Comparison of ENCODE assay signal across 9 cellular contexts in genomic region chr3:190017575-190018288, GRCh38.
DNase-seq lines count a peak whose midpoint lies in the region; ATAC-seq and TF ChIP-seq lines count a peak whose summit lies in the region.
"Had no signal": no experiment of that assay in that cellular context is flagged by ENCODE, and none has a peak within 500 bp of the region (broad histone marks: within the 10 kb centered on the region; RNA-seq: fewer than 3 reads in every experiment).

No MANE protein-coding gene starts in this region.

- no peaks in the 10 kb centered on the region for H3K9me3 ChIP-seq in H9 (ENCODE audit: control insufficient read depth, low read depth, low read length)

- no peak overlapping the region for H2BK15ac ChIP-seq in H9 (ENCODE audit: low read depth, low read length)

- H3K79me1 ChIP-seq in H9 (ENCODE audit: insufficient read depth, low read depth, low read length, poor library complexity, severe bottlenecking): no peaks in the 10 kb centered on the region

- no peaks in the 10 kb centered on the region for H3K9me3 Mint-ChIP-seq in H9

- intact Hi-C loops in posterior vena cava (cut with DNase I): no loop called here

- H3K4ac ChIP-seq in H9 (ENCODE audit: low read depth, low read length): no peak overlapping the region

- H4K8ac ChIP-seq in H9 (replicated peaks; ENCODE audit: insufficient read length, low read depth, low read length): no peak overlapping the region

- no peak overlapping the region for H2AK5ac ChIP-seq in H9 (ENCODE audit: insufficient read length, low read length)

- TF ChIP-seq CTCF in H9 (conservative IDR thresholded peaks at IDR 0.05): peak; percentile 53

- no peaks in the 10 kb centered on the region for H3K27me3 Mint-ChIP-seq in H9 (ENCODE audit: low read depth)

- H3K27ac Mint-ChIP-seq in H9: no peak overlapping the region

- DNase-seq in A172 (ENCODE audit: low spot score) (peak; percentile 72), H9 (no peak), T1000 (lab: John Stamatoyannopoulos, UW) (peak; percentile 25), inferior parietal cortex (ENCODE audit: extremely low spot score) (peak; percentile 56), posterior vena cava (ENCODE audit: low spot score) (no peak)
- DNase-seq: activated CD8-positive, alpha-beta memory T cell treated with anti-CD3 and anti-CD28 coated beads, Interleukin-2, amount 50 U/mL, for 4 hours had no signal

- no peak overlapping the region for H2BK12ac ChIP-seq in H9 (ENCODE audit: insufficient read length, low read depth, low read length)

- no peaks in the 10 kb centered on the region for H3K79me2 ChIP-seq in H9 (ENCODE audit: insufficient read depth, low read length)

- no peak overlapping the region for H3K27ac ChIP-seq in H9 (ENCODE audit: insufficient read length, low read depth, low read length)

- no peak overlapping the region for H2AFZ ChIP-seq in H9 (ENCODE audit: low read length)

- peaks cover 8% of the 10 kb centered on the region for H3K4me1 ChIP-seq in H9 (ENCODE audit: insufficient read depth, low read length)

- no peak overlapping the region for H3K56ac ChIP-seq in H9 (ENCODE audit: insufficient read length, low read depth, low read length)

- H3K27me3 ChIP-seq in H9 (ENCODE audit: insufficient read depth, low read length): no peaks in the 10 kb centered on the region

- H4K91ac ChIP-seq in H9 (ENCODE audit: insufficient read length, low read depth, low read length): no peak overlapping the region

- H3K23ac ChIP-seq in H9 (ENCODE audit: insufficient read length, low read depth, low read length): no peak overlapping the region

- no peak overlapping the region for H3K4me2 ChIP-seq in H9 (ENCODE audit: insufficient read depth, insufficient read length, low read length)

- no peak for ATAC-seq in GM19395 (IDR thresholded peaks at IDR 0.05; ENCODE audit: unreplicated experiment)
- ATAC-seq in GM21381 (IDR thresholded peaks at IDR 0.05; ENCODE audit: unreplicated experiment): no peak
- ATAC-seq in GM19455 (IDR thresholded peaks at IDR 0.05; ENCODE audit: unreplicated experiment): no peak

- WGBS in H9 (ENCODE audit: extremely low coverage, insufficient read length, low lambda C conversion rate): no CpG with 5 or more reads among the region's 6 CpGs

- no peak overlapping the region for H2BK20ac ChIP-seq in H9 (ENCODE audit: low read depth, low read length, poor library complexity, severe bottlenecking)

- H3K4me3 Mint-ChIP-seq in H9: no peak overlapping the region

- no peak overlapping the region for H3K9ac ChIP-seq in H9 (ENCODE audit: extremely low read depth, insufficient read length, low read length)

- H3K14ac ChIP-seq in H9 (ENCODE audit: insufficient read depth, low read length): no peak overlapping the region

- peaks cover 65 to 71% of the 10 kb centered on the region in 2 experiments for H3K4me1 Mint-ChIP-seq in H9

- no peaks in the 10 kb centered on the region for H4K20me1 ChIP-seq in H9 (ENCODE audit: control insufficient read depth, insufficient read depth, insufficient read length)

- peaks cover 0 to 4% (median 2%) of the 10 kb centered on the region in 3 experiments; a peak in 4 of 7 replicates for H3K36me3 Mint-ChIP-seq in H9 (ENCODE audit: insufficient read depth in 1 of 3, low read depth in 3 of 3)

- no peaks in the 10 kb centered on the region for H3K23me2 ChIP-seq in H9 (ENCODE audit: insufficient read length, low read depth, low read length, poor library complexity, severe bottlenecking)

- H3K18ac ChIP-seq in H9 (ENCODE audit: insufficient read length, low read depth, low read length): no peak overlapping the region

- no peak overlapping the region for H4K5ac ChIP-seq in H9 (ENCODE audit: insufficient read length, low read depth, low read length)

- no peak overlapping the region for H2BK120ac ChIP-seq in H9 (ENCODE audit: low read depth, low read length, poor library complexity, severe bottlenecking)

- H3T11ph ChIP-seq in H9 (ENCODE audit: low read length): no peak overlapping the region

- no peak overlapping the region for H2BK5ac ChIP-seq in H9 (ENCODE audit: insufficient read length, low read length)

Comparison
In these comparisons a context has a peak if more than half of its experiments do, and no peak if none do; other contexts are left out.
1. DNase-seq: peak in A172 (single experiment), T1000 (single experiment) and inferior parietal cortex (single experiment); none in H9 (single experiment) and posterior vena cava (single experiment).